In genomic region chr5:61277190-61277589, GRCh38 we compare ENCODE assay signal across 8 cellular contexts. TPM values are rescaled to one million over a fixed set of nuclear protein-coding genes. Genes with fewer than 3 reads are reported as not detected.
DNase-seq lines count a peak whose midpoint lies in the region; ATAC-seq and TF ChIP-seq lines count a peak whose summit lies in the region.

No MANE protein-coding gene starts in this region.

- peak; percentile 75 for DNase-seq in activated CD4-positive, alpha-beta T cell treated with anti-CD3 and anti-CD28 coated beads, Interleukin-2, amount 10 ng/mL, durations not matched to agents 24 days and 14 days
- DNase-seq in activated CD4-positive, alpha-beta T cell treated with anti-CD3 and anti-CD28 coated beads, Interleukin-2, amount 50 U/mL, for 1 hour = no peak
- DNase-seq in T-cell (no peak), globus pallidus (ENCODE audit: low spot score) (peak; percentile 42), omental fat pad (ENCODE audit: low spot score) (no peak), SK-N-DZ (ENCODE audit: low spot score) (no peak)

- H3K9me3 Mint-ChIP-seq in activated CD4-positive, alpha-beta T cell treated with anti-CD3 and anti-CD28 coated beads, Interleukin-2, amount 10 ng/mL, durations not matched to agents 24 days and 14 days = peaks cover 3% of the 10 kb centered on the region
- H3K9me3 Mint-ChIP-seq in T-cell = no peaks in the 10 kb centered on the region
- H3K9me3 Mint-ChIP-seq in stimulated activated memory B cell treated with anti-CD40 and anti-IgM and Interleukin-4, amounts not matched to agents 10 μg/mL and 1 μg/mL and 100 μg/mL, for 72 hours = no peaks in the 10 kb centered on the region

- no peaks in the 10 kb centered on the region for H3K36me3 Mint-ChIP-seq in activated CD4-positive, alpha-beta T cell treated with anti-CD3 and anti-CD28 coated beads, Interleukin-2, amount 10 ng/mL, durations not matched to agents 24 days and 14 days (ENCODE audit: low read depth)
- no peaks in the 10 kb centered on the region for H3K36me3 Mint-ChIP-seq in T-cell
- H3K36me3 Mint-ChIP-seq in stimulated activated memory B cell treated with anti-CD40 and anti-IgM and Interleukin-4, amounts not matched to agents 10 μg/mL and 1 μg/mL and 100 μg/mL, for 72 hours = no peaks in the 10 kb centered on the region

- peaks cover 26% of the 10 kb centered on the region for H3K4me1 Mint-ChIP-seq in activated CD4-positive, alpha-beta T cell treated with anti-CD3 and anti-CD28 coated beads, Interleukin-2, amount 10 ng/mL, durations not matched to agents 24 days and 14 days
- peaks cover 31 to 33% (median 32%) of the 10 kb centered on the region in 3 donors for H3K4me1 Mint-ChIP-seq in T-cell
- peaks cover 39% of the 10 kb centered on the region for H3K4me1 Mint-ChIP-seq in stimulated activated memory B cell treated with anti-CD40 and anti-IgM and Interleukin-4, amounts not matched to agents 10 μg/mL and 1 μg/mL and 100 μg/mL, for 72 hours

- H3K4me3 Mint-ChIP-seq in activated CD4-positive, alpha-beta T cell treated with anti-CD3 and anti-CD28 coated beads, Interleukin-2, amount 10 ng/mL, durations not matched to agents 24 days and 14 days = peak overlapping the region; percentile 63
- peak overlapping the region; percentile 11 to 59 (median 42) for H3K4me3 Mint-ChIP-seq in T-cell
- H3K4me3 Mint-ChIP-seq in stimulated activated memory B cell treated with anti-CD40 and anti-IgM and Interleukin-4, amounts not matched to agents 10 μg/mL and 1 μg/mL and 100 μg/mL, for 72 hours = peak overlapping the region; percentile 46

- no peak for TF ChIP-seq CTCF in omental fat pad (IDR thresholded peaks at IDR 0.05)

- peak overlapping the region; percentile 84 for H3K27ac Mint-ChIP-seq in activated CD4-positive, alpha-beta T cell treated with anti-CD3 and anti-CD28 coated beads, Interleukin-2, amount 10 ng/mL, durations not matched to agents 24 days and 14 days
- H3K27ac Mint-ChIP-seq in T-cell = peak overlapping the region; percentile 60 to 82
- peak overlapping the region; percentile 53 for H3K27ac Mint-ChIP-seq in stimulated activated memory B cell treated with anti-CD40 and anti-IgM and Interleukin-4, amounts not matched to agents 10 μg/mL and 1 μg/mL and 100 μg/mL, for 72 hours

- no peaks in the 10 kb centered on the region for H3K27me3 Mint-ChIP-seq in activated CD4-positive, alpha-beta T cell treated with anti-CD3 and anti-CD28 coated beads, Interleukin-2, amount 10 ng/mL, durations not matched to agents 24 days and 14 days
- no peaks in the 10 kb centered on the region for H3K27me3 Mint-ChIP-seq in T-cell
- peaks cover 11% of the 10 kb centered on the region for H3K27me3 Mint-ChIP-seq in stimulated activated memory B cell treated with anti-CD40 and anti-IgM and Interleukin-4, amounts not matched to agents 10 μg/mL and 1 μg/mL and 100 μg/mL, for 72 hours

- intact Hi-C loops in activated CD4-positive, alpha-beta T cell treated with anti-CD3 and anti-CD28 coated beads, Interleukin-2, amount 10 ng/mL, durations not matched to agents 24 days and 14 days (cut with micrococcal nuclease) = loop anchor here (2.0 to 10.0 kb wide), 4 partner anchors 30 to 382 kb away; partner anchors contain the start of gene SMIM15

- ATAC-seq in T-cell (replicated peaks in 1 of 4) = peak; percentile 36 to 60 (median 40)
- peak; percentile 25 for ATAC-seq in stimulated activated memory B cell treated with anti-CD40 and anti-IgM and Interleukin-4, amounts not matched to agents 10 μg/mL and 1 μg/mL and 100 μg/mL, for 72 hours
- no peak for ATAC-seq in omental fat pad (ENCODE audit: low FRiP score)
- no peak for ATAC-seq in HG02981 (IDR thresholded peaks at IDR 0.05; ENCODE audit: unreplicated experiment)

- CTCF ChIA-PET in T-cell (lab: Charles Lee) = interaction anchor here (0.7 kb wide), 2 partner anchors 40 to 49 kb away, joined by 3 read pairs; no protein-coding TSS in a partner anchor

- POLR2A ChIA-PET in T-cell (lab: Charles Lee) = interaction anchor here in 1 of 2 donors (0.7 kb wide), 1 partner anchor 131 kb away, joined by 14 read pairs; no protein-coding TSS in a partner anchor

RNA-seq across cellular contexts. Expression of gene ZSWIM6, which starts 54.9 kb away (rescaled TPM):
- total RNA-seq in activated CD4-positive, alpha-beta T cell treated with anti-CD3 and anti-CD28 coated beads, Interleukin-2, amount 10 ng/mL, durations not matched to agents 24 days and 14 days = 7.4 and 7.9 TPM in 2 replicates
- total RNA-seq in T-cell = 10 to 100 TPM in 3 of 5 donors, 1 to 10 TPM in 2; 8.3 to 11.3 (median 10.1) TPM
- 10 to 100 TPM in 3 of 4 donors, 1 to 10 TPM in 1; 9.7 to 31.1 (median 18.6) TPM for total RNA-seq in omental fat pad
- polyA plus RNA-seq in SK-N-DZ (2014; cell fraction: cytosol; rRNA removed) = 18.2 and 19.6 TPM in 2 replicates
- polyA plus RNA-seq in SK-N-DZ (2014; cell fraction: nucleus; rRNA removed) = 34.6 and 46.9 TPM in 2 replicates

Comparison
In these comparisons a context has a peak if more than half of its experiments do, and no peak if none do; other contexts are left out.
1. DNase-seq: peak in activated CD4-positive, alpha-beta T cell treated with anti-CD3 and anti-CD28 coated beads, Interleukin-2, amount 10 ng/mL, durations not matched to agents 24 days and 14 days (single experiment) and globus pallidus (single experiment); none in activated CD4-positive, alpha-beta T cell treated with anti-CD3 and anti-CD28 coated beads, Interleukin-2, amount 50 U/mL, for 1 hour (single experiment), T-cell (0 of 34), omental fat pad (single experiment) and SK-N-DZ (single experiment).
2. ATAC-seq: peak in T-cell (4 of 4) and stimulated activated memory B cell treated with anti-CD40 and anti-IgM and Interleukin-4, amounts not matched to agents 10 μg/mL and 1 μg/mL and 100 μg/mL, for 72 hours (single experiment); none in omental fat pad (single experiment) and HG02981 (single experiment).
3. Peak in every context shown above with its lines, with median percentiles within 50 percentile points of each other: H3K27ac Mint-ChIP-seq and H3K4me3 Mint-ChIP-seq.